32 cellular contexts compared by ENCODE assay signal in the genomic region with DNA sequence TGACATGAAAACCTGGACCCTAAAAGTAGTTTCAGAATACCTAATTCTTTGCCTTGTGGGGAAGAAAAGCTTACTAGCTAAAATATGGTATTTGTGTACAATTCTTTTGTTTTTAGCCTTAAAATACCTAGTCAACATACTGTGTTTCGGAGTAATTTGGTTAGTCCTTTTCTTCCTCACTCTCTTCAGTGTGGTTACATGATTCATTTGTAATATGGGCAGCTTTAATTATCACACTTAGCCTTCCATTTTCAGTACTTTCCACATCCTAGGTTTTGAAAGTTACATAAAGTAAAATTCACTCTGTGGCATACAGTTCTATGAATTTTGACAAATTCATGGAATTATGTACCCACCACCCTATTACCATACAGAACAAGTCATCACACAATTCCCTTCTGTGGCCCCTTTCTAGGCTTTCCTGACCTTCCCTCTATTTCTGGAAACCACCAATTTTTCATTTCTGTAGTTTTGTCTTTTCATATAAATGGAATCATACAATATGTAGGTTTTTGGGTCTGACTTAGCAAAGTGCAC.
"Had no signal": no experiment of that assay in that cellular context is flagged by ENCODE, and none has a peak within 500 bp of the region (broad histone marks: within the 10 kb centered on the region; RNA-seq: fewer than 3 reads in every experiment).

No MANE protein-coding gene starts in this region.

- DNase-seq: activated B cell treated with CpG ODN at 0.5 μM for 24 hours; activated CD4-positive, alpha-beta memory T cell treated with anti-CD3 and anti-CD28 coated beads for 36 hours; activated CD4-positive, alpha-beta T cell treated with anti-CD3 and anti-CD28 coated beads for 4 hours; activated CD4-positive, alpha-beta T cell treated with anti-CD3 and anti-CD28 coated beads, Interleukin-2, amount 10 ng/mL, durations not matched to agents 24 days and 14 days; activated CD4-positive, alpha-beta T cell treated with anti-CD3 and anti-CD28 coated beads, Interleukin-2, amount 50 U/mL, for 1 hour; activated CD4-positive, alpha-beta T cell treated with anti-CD3 and anti-CD28 coated beads, Interleukin-2, amount 50 U/mL, for 4 hours; activated CD4-positive, CD25-positive, alpha-beta regulatory T cell treated with anti-CD3 and anti-CD28 coated beads, Interleukin-2, amount 50 U/mL, for 72 hours; activated CD8-positive, alpha-beta memory T cell treated with anti-CD3 and anti-CD28 coated beads, Interleukin-2, amount 50 U/mL, for 4 hours; activated CD8-positive, alpha-beta T cell treated with anti-CD3 and anti-CD28 coated beads for 36 hours; activated effector memory CD4-positive, alpha-beta T cell treated with Interleukin-2 at 50 U/mL for 16 hours; activated gamma-delta T cell; activated naive CD4-positive, alpha-beta T cell treated with anti-CD3 and anti-CD28 coated beads for 36 hours; activated naive CD4-positive, alpha-beta T cell treated with anti-CD3 and anti-CD28 coated beads, Interleukin-2, amount 50 U/mL, for 16 hours; activated naive CD8-positive, alpha-beta T cell treated with anti-CD3 and anti-CD28 coated beads, Interleukin-2, amount 10 ng/mL, durations not matched to agents 7 days and 5 days; activated naive CD8-positive, alpha-beta T cell treated with anti-CD3 and anti-CD28 coated beads, Interleukin-2, amount 50 U/mL, for 24 hours; activated T-cell treated with anti-CD3 and anti-CD28 coated beads for 4 hours; activated T-cell treated with anti-CD3 and anti-CD28 coated beads, Interleukin-2, amount 50 U/mL, for 1 hour; activated T-cell treated with anti-CD3 and anti-CD28 coated beads, Interleukin-2, amount 50 U/mL, for 4 hours; anterior cingulate cortex; caudate nucleus; cerebellar nuclear complex; SW 1271; T-helper 1 cell; T-helper 2 cell; T-helper 9 cell had no signal

- H3K27ac Mint-ChIP-seq: activated B cell treated with CpG ODN at 0.5 μM for 24 hours; activated CD4-positive, alpha-beta memory T cell treated with anti-CD3 and anti-CD28 coated beads for 36 hours; activated CD4-positive, alpha-beta T cell treated with anti-CD3 and anti-CD28 coated beads, Interleukin-2, amount 10 ng/mL, durations not matched to agents 24 days and 14 days; activated CD8-positive, alpha-beta T cell treated with anti-CD3 and anti-CD28 coated beads for 36 hours; activated naive CD4-positive, alpha-beta T cell treated with anti-CD3 and anti-CD28 coated beads for 36 hours; activated naive CD8-positive, alpha-beta T cell; activated naive CD8-positive, alpha-beta T cell treated with anti-CD3 and anti-CD28 coated beads, Interleukin-2, amount 10 ng/mL, durations not matched to agents 7 days and 5 days; activated naive CD8-positive, alpha-beta T cell treated with anti-CD3 and anti-CD28 coated beads, Interleukin-2, amount 50 U/mL, for 24 hours; activated T-helper 1 cell treated with anti-CD3 and anti-CD28 coated beads, Interleukin-12 subunit alpha, Interleukin-12 subunit beta, Interleukin-2, Interleukin-4 antibody, amounts not matched to agents 30 ng/mL and 10 ng/mL and 1 ng/mL, durations not matched to agents 14 hours and 24 hours and 36 hours; activated T-helper 2 cell treated with anti-CD3 and anti-CD28 coated beads, Interferon-gamma antibody, Interleukin-2, Interleukin-4, amounts not matched to agents 10 μg/mL and 5 μg/mL and 100 μg/mL, durations not matched to agents 14 hours and 24 hours and 36 hours; brain; T-helper 1 cell treated with Interleukin-12 subunit alpha and Interleukin-12 subunit beta and Interleukin-4 antibody, amounts not matched to agents 30 μg/mL and 1 μg/mL, for 36 hours; T-helper 2 cell treated with Interferon-gamma antibody and Interleukin-4, amounts not matched to agents 5 μg/mL and 100 μg/mL, for 36 hours had no signal

- H3K36me3 Mint-ChIP-seq: activated CD4-positive, alpha-beta memory T cell treated with anti-CD3 and anti-CD28 coated beads for 36 hours; activated naive CD8-positive, alpha-beta T cell; activated naive CD8-positive, alpha-beta T cell treated with anti-CD3 and anti-CD28 coated beads, Interleukin-2, amount 10 ng/mL, durations not matched to agents 7 days and 5 days; brain had no signal

- H3K9me3 Mint-ChIP-seq: activated B cell treated with CpG ODN at 0.5 μM for 24 hours; activated CD4-positive, alpha-beta memory T cell treated with anti-CD3 and anti-CD28 coated beads for 36 hours; activated CD4-positive, alpha-beta T cell treated with anti-CD3 and anti-CD28 coated beads, Interleukin-2, amount 10 ng/mL, durations not matched to agents 24 days and 14 days; activated CD8-positive, alpha-beta T cell treated with anti-CD3 and anti-CD28 coated beads for 36 hours; activated naive CD4-positive, alpha-beta T cell treated with anti-CD3 and anti-CD28 coated beads for 36 hours; activated naive CD8-positive, alpha-beta T cell treated with anti-CD3 and anti-CD28 coated beads, Interleukin-2, amount 50 U/mL, for 24 hours; activated T-cell treated with anti-CD3 and anti-CD28 coated beads, Interleukin-2, amount 50 U/mL, for 4 hours; activated T-helper 1 cell treated with anti-CD3 and anti-CD28 coated beads, Interleukin-12 subunit alpha, Interleukin-12 subunit beta, Interleukin-2, Interleukin-4 antibody, amounts not matched to agents 30 ng/mL and 10 ng/mL and 1 ng/mL, durations not matched to agents 14 hours and 24 hours and 36 hours; activated T-helper 2 cell treated with anti-CD3 and anti-CD28 coated beads, Interferon-gamma antibody, Interleukin-2, Interleukin-4, amounts not matched to agents 10 μg/mL and 5 μg/mL and 100 μg/mL, durations not matched to agents 14 hours and 24 hours and 36 hours; central memory CD8-positive, alpha-beta T cell; T-helper 1 cell treated with Interleukin-12 subunit alpha and Interleukin-12 subunit beta and Interleukin-4 antibody, amounts not matched to agents 30 μg/mL and 1 μg/mL, for 36 hours; T-helper 2 cell treated with Interferon-gamma antibody and Interleukin-4, amounts not matched to agents 5 μg/mL and 100 μg/mL, for 36 hours had no signal

- ATAC-seq: activated CD8-positive, alpha-beta T cell treated with anti-CD3 and anti-CD28 coated beads for 36 hours; activated naive CD8-positive, alpha-beta T cell treated with anti-CD3 and anti-CD28 coated beads, Interleukin-2, amount 50 U/mL, for 24 hours; activated T-cell treated with anti-CD3 and anti-CD28 coated beads, Interleukin-2, amount 50 U/mL, for 4 hours had no signal

- H3K4me3 Mint-ChIP-seq: activated B cell treated with CpG ODN at 0.5 μM for 24 hours; activated CD4-positive, alpha-beta memory T cell treated with anti-CD3 and anti-CD28 coated beads for 36 hours; activated CD4-positive, alpha-beta T cell treated with anti-CD3 and anti-CD28 coated beads, Interleukin-2, amount 10 ng/mL, durations not matched to agents 24 days and 14 days; activated CD8-positive, alpha-beta T cell treated with anti-CD3 and anti-CD28 coated beads for 36 hours; activated naive CD4-positive, alpha-beta T cell treated with anti-CD3 and anti-CD28 coated beads for 36 hours; activated naive CD8-positive, alpha-beta T cell; activated naive CD8-positive, alpha-beta T cell treated with anti-CD3 and anti-CD28 coated beads, Interleukin-2, amount 10 ng/mL, durations not matched to agents 7 days and 5 days; activated naive CD8-positive, alpha-beta T cell treated with anti-CD3 and anti-CD28 coated beads, Interleukin-2, amount 50 U/mL, for 24 hours; activated T-cell treated with anti-CD3 and anti-CD28 coated beads, Interleukin-2, amount 50 U/mL, for 4 hours; activated T-helper 1 cell treated with anti-CD3 and anti-CD28 coated beads, Interleukin-12 subunit alpha, Interleukin-12 subunit beta, Interleukin-2, Interleukin-4 antibody, amounts not matched to agents 30 ng/mL and 10 ng/mL and 1 ng/mL, durations not matched to agents 14 hours and 24 hours and 36 hours; brain; central memory CD8-positive, alpha-beta T cell; T-helper 1 cell treated with Interleukin-12 subunit alpha and Interleukin-12 subunit beta and Interleukin-4 antibody, amounts not matched to agents 30 μg/mL and 1 μg/mL, for 36 hours; T-helper 2 cell treated with Interferon-gamma antibody and Interleukin-4, amounts not matched to agents 5 μg/mL and 100 μg/mL, for 36 hours had no signal

- H3K27me3 Mint-ChIP-seq: activated B cell treated with CpG ODN at 0.5 μM for 24 hours had no signal

- H3K4me1 Mint-ChIP-seq: activated B cell treated with CpG ODN at 0.5 μM for 24 hours; activated CD4-positive, alpha-beta T cell treated with anti-CD3 and anti-CD28 coated beads, Interleukin-2, amount 10 ng/mL, durations not matched to agents 24 days and 14 days; activated naive CD8-positive, alpha-beta T cell treated with anti-CD3 and anti-CD28 coated beads, Interleukin-2, amount 10 ng/mL, durations not matched to agents 7 days and 5 days; activated naive CD8-positive, alpha-beta T cell treated with anti-CD3 and anti-CD28 coated beads, Interleukin-2, amount 50 U/mL, for 24 hours; central memory CD8-positive, alpha-beta T cell had no signal
